8 cellular contexts compared by ENCODE assay signal in genomic region chr19:55353356-55353802, GRCh38. TPM values are rescaled to one million over a fixed set of nuclear protein-coding genes. Genes with fewer than 3 reads are reported as not detected.
A peak's percentile ranks its signal among the peaks of the same experiment; 100 is the strongest.
DNase-seq lines count a peak whose midpoint lies in the region; ATAC-seq, FAIRE-seq and TF ChIP-seq lines count a peak whose summit lies in the region.
"Had no signal": no experiment of that assay in that cellular context is flagged by ENCODE, and none has a peak within 500 bp of the region (broad histone marks: within the 10 kb centered on the region; RNA-seq: fewer than 3 reads in every experiment).

No MANE protein-coding gene starts in this region.

- H3K36me3 ChIP-seq in hepatocyte (replicated peaks; ENCODE audit: insufficient read depth, low read depth) (no peaks in the 10 kb centered on the region), small intestine (ENCODE audit: control insufficient read depth in 2 of 2, insufficient read depth in 2 of 2, low read length in 2 of 2) (no peaks in the 10 kb centered on the region)

- H3K4me1 ChIP-seq in hepatocyte (ENCODE audit: insufficient read depth) (peaks cover 14% of the 10 kb centered on the region), small intestine (ENCODE audit: control insufficient read depth in 2 of 2, insufficient read depth in 1 of 2, low read depth in 1 of 2, low read length in 1 of 2) (peaks cover 0 to 5% of the 10 kb centered on the region in 2 donors)

- H3K36me3 Mint-ChIP-seq in WTC11, result no peaks in the 10 kb centered on the region

- CTCF ChIA-PET in WTC11 (lab: Charles Lee), result interaction anchor here (0.6 to 1.5 kb wide), 6 partner anchors 9 to 914 kb away, joined by 3 to 5 read pairs (median 3); no protein-coding TSS in a partner anchor

- no peak for TF ChIP-seq CTCF in HFF-Myc (IDR thresholded peaks at IDR 0.05; ENCODE audit: low read depth, low read length, missing control alignments)
- TF ChIP-seq CTCF in WTC11 (IDR thresholded peaks at IDR 0.05), result no peak
- no peak for TF ChIP-seq CTCF in hepatocyte (IDR thresholded peaks at IDR 0.05; ENCODE audit: poor library complexity)

- DNase-seq in HFF-Myc (ENCODE audit: extremely low read depth, low read depth) (no peak), WTC11 (ENCODE audit: low spot score) (no peak), hepatocyte (ENCODE audit: low spot score) (no peak), small intestine (no peak), inferior parietal cortex (ENCODE audit: extremely low spot score) (no peak)
- DNase-seq in stimulated activated CD4-positive, alpha-beta T cell treated with anti-CD3 and anti-CD28 coated beads, Interleukin-2, amount 100 ng/mL, for 24 hours, result no peak
- DNase-seq: NCI-H1092 treated with DMSO at 0.1 percent for 48 hours had no signal

- H3K9me3 ChIP-seq in hepatocyte (ENCODE audit: low read depth), result no peaks in the 10 kb centered on the region
- H3K9me3 ChIP-seq in small intestine (ENCODE audit: control insufficient read depth, low read depth), result no peaks in the 10 kb centered on the region

- POLR2A ChIA-PET in WTC11 (lab: Charles Lee), result interaction anchor here (0.6 to 1.6 kb wide), 3 partner anchors 13 to 16 kb away, joined by 3 to 5 read pairs (median 3); partner anchors contain the start of gene IL11

- H3K27me3 ChIP-seq in hepatocyte (peaks cover 54% of the 10 kb centered on the region), small intestine (ENCODE audit: control insufficient read depth in 2 of 2, insufficient read depth in 2 of 2, low read length in 2 of 2) (peaks cover 6 to 33% of the 10 kb centered on the region in 2 donors)

- no peaks in the 10 kb centered on the region for H3K9me2 ChIP-seq in hepatocyte (replicated peaks; ENCODE audit: insufficient read depth)

- no peak overlapping the region for H3K27ac Mint-ChIP-seq in WTC11

- H3K27me3 Mint-ChIP-seq in WTC11 (ENCODE audit: low read depth), result peaks cover 77% of the 10 kb centered on the region

- peak overlapping the region; percentile 46 for H2AFZ ChIP-seq in hepatocyte

- no peaks in the 10 kb centered on the region for H3K9me3 Mint-ChIP-seq in WTC11

- H3K4me2 ChIP-seq in hepatocyte, result peak overlapping the region; percentile 97

- peaks cover 43% of the 10 kb centered on the region for H3K4me1 Mint-ChIP-seq in WTC11

- no peaks in the 10 kb centered on the region for H4K20me1 ChIP-seq in hepatocyte (ENCODE audit: insufficient read depth, poor library complexity, severe bottlenecking)

- no peak for FAIRE-seq in small intestine (lab: Jason Lieb, UNC)

- ATAC-seq in WTC11 (peak; percentile 6), GM21390 (IDR thresholded peaks at IDR 0.05; ENCODE audit: unreplicated experiment) (no peak)

- no peaks in the 10 kb centered on the region for H3K79me2 ChIP-seq in hepatocyte

- H3K4me3 Mint-ChIP-seq in WTC11, result peak overlapping the region; percentile 69

- H3K27ac ChIP-seq in hepatocyte (no peak overlapping the region), small intestine (ENCODE audit: low read depth in 1 of 2, low read length in 1 of 2) (no peak overlapping the region)

- WGBS in hepatocyte (ENCODE audit: low lambda C conversion rate, missing lambda C conversion rate), result 13% methylated on average over 24 of the region's 24 CpGs
- WGBS in small intestine, 3 donors, result 4% methylated on average over 22 to 24 of the region's 24 CpGs

- H3K4me3 ChIP-seq in HFF-Myc (replicated peaks; ENCODE audit: low read depth, low read length) (peak overlapping the region; percentile 33), hepatocyte (no peak overlapping the region), small intestine (ENCODE audit: low read depth in 1 of 2, low read length in 2 of 2) (peak overlapping the region; percentile 51 to 57)

TF ChIP-seq in WTC11, 78 proteins besides CTCF, POLR2A, EP300 and RAD21:
- TF ChIP-seq E2F5 (CRISPR knock-in tag; IDR thresholded peaks at IDR 0.05) (no peak), MXD4 (CRISPR knock-in tag; IDR thresholded peaks at IDR 0.05; ENCODE audit: borderline replicate concordance) (no peak), FOXP1 (CRISPR knock-in tag; IDR thresholded peaks at IDR 0.05; ENCODE audit: borderline replicate concordance) (no peak), JAZF1 (CRISPR knock-in tag; IDR thresholded peaks at IDR 0.05) (no peak), TP53 (CRISPR knock-in tag; IDR thresholded peaks at IDR 0.05) (no peak)

RNA-seq across cellular contexts. Expression of gene COX6B2, which starts 1.1 kb away (rescaled TPM):
- total RNA-seq in WTC11 (2021) (4.1 to 8.0 TPM (median 4.3 TPM) in 3 replicates), hepatocyte (0.20 and 0.50 TPM in 2 replicates)
- polyA plus RNA-seq in hepatocyte (4.5 and 7.8 TPM in 2 replicates), small intestine (under 1 TPM in 1 of 3 donors, not detected in 2; 0.09 TPM)

RNA-seq across cellular contexts. Expression of gene GARIN5B, which starts 9.7 kb away (rescaled TPM):
- total RNA-seq in WTC11 (2021), result 0.07 to 0.09 TPM in 2 of 3 replicates, not detected in the other
- total RNA-seq in hepatocyte, result not detected in 2 replicates
- 0.18 TPM in 1 of 2 replicates, not detected in the other for polyA plus RNA-seq in hepatocyte
- polyA plus RNA-seq in small intestine, result not detected

RNA-seq across cellular contexts. Expression of gene KMT5C, which starts 13.7 kb away (rescaled TPM):
- total RNA-seq in WTC11 (2021), result 49.1 to 63.1 TPM (median 52.3 TPM) in 3 replicates
- 13.6 and 22.8 TPM in 2 replicates for total RNA-seq in hepatocyte
- polyA plus RNA-seq in hepatocyte, result 23.6 and 38.0 TPM in 2 replicates
- polyA plus RNA-seq in small intestine, result 10 to 100 TPM; 10.3 to 14.5 (median 14.1) TPM

RNA-seq across cellular contexts. Expression of gene IL11, which starts 16.9 kb away (rescaled TPM):
- 1.2 to 1.8 TPM (median 1.6 TPM) in 3 replicates for total RNA-seq in WTC11 (2021)
- 1.4 and 4.4 TPM in 2 replicates for total RNA-seq in hepatocyte
- 6.6 and 8.5 TPM in 2 replicates for polyA plus RNA-seq in hepatocyte
- polyA plus RNA-seq in small intestine, result under 1 TPM in 1 of 3 donors, not detected in 2; 0.67 TPM

RNA-seq across cellular contexts. Expression of gene TMEM190, which starts 23.2 kb away (rescaled TPM):
- 0.33 to 2.6 TPM (median 0.82 TPM) in 3 replicates for total RNA-seq in WTC11 (2021)
- not detected in 2 replicates for total RNA-seq in hepatocyte
- 6.6 and 13.0 TPM in 2 replicates for polyA plus RNA-seq in hepatocyte
- under 1 TPM in 1 of 3 donors, not detected in 2; 0.30 TPM for polyA plus RNA-seq in small intestine
